In genomic region chr16:81620796-81621195, GRCh38 we compare ENCODE assay signal across 18 cellular contexts.
DNase-seq lines count a peak whose midpoint lies in the region; ATAC-seq and TF ChIP-seq lines count a peak whose summit lies in the region.
"Had no signal": no experiment of that assay in that cellular context is flagged by ENCODE, and none has a peak within 500 bp of the region (broad histone marks: within the 10 kb centered on the region; RNA-seq: fewer than 3 reads in every experiment).

No MANE protein-coding gene starts in this region.

- no peaks in the 10 kb centered on the region for H3K27me3 ChIP-seq in Caco-2 (replicated peaks; ENCODE audit: control insufficient read depth, insufficient read depth, low read length)
- no peaks in the 10 kb centered on the region for H3K27me3 ChIP-seq in breast epithelium
- no peaks in the 10 kb centered on the region for H3K27me3 ChIP-seq in mesenchymal stem cell (ENCODE audit: control insufficient read depth in 1 of 2, insufficient read depth in 1 of 2, low read length in 2 of 2)
- no peaks in the 10 kb centered on the region for H3K27me3 ChIP-seq in stomach
- H3K27me3 ChIP-seq in esophagus muscularis mucosa = no peaks in the 10 kb centered on the region
- H3K27me3 ChIP-seq: spleen, testis had no signal

- H3K27me3 Mint-ChIP-seq in Caco-2 (ENCODE audit: insufficient read depth, unreplicated experiment) = no peaks in the 10 kb centered on the region
- H3K27me3 Mint-ChIP-seq in activated CD4-positive, alpha-beta memory T cell treated with anti-CD3 and anti-CD28 coated beads, Interleukin-2, amount 10 ng/mL, durations not matched to agents 7 days and 5 days = no peaks in the 10 kb centered on the region

- no peak overlapping the region for H3K23ac ChIP-seq in mesenchymal stem cell (ENCODE audit: low read length in 2 of 2)

- H4K91ac ChIP-seq in mesenchymal stem cell (ENCODE audit: low read length) = no peak overlapping the region

- H3K9me3 ChIP-seq in Caco-2 = no peaks in the 10 kb centered on the region
- no peaks in the 10 kb centered on the region for H3K9me3 ChIP-seq in breast epithelium
- no peaks in the 10 kb centered on the region for H3K9me3 ChIP-seq in mesenchymal stem cell (ENCODE audit: control insufficient read depth, low read length)
- no peaks in the 10 kb centered on the region for H3K9me3 ChIP-seq in stomach
- no peaks in the 10 kb centered on the region for H3K9me3 ChIP-seq in esophagus muscularis mucosa
- H3K9me3 ChIP-seq: spleen, testis had no signal

- peak overlapping the region; percentile 7 for H3K27ac Mint-ChIP-seq in Caco-2 (ENCODE audit: unreplicated experiment)
- H3K27ac Mint-ChIP-seq in activated CD4-positive, alpha-beta memory T cell treated with anti-CD3 and anti-CD28 coated beads, Interleukin-2, amount 10 ng/mL, durations not matched to agents 7 days and 5 days = no peak overlapping the region

- H2BK120ac ChIP-seq in mesenchymal stem cell (ENCODE audit: low read depth, low read length) = no peak overlapping the region

- no peak overlapping the region for H2AK5ac ChIP-seq in mesenchymal stem cell (ENCODE audit: low read length, severe bottlenecking)

- H3K36me3 ChIP-seq in Caco-2 (ENCODE audit: control insufficient read depth, insufficient read depth, low read length) (peaks cover 6% of the 10 kb centered on the region), breast epithelium (no peaks in the 10 kb centered on the region), mesenchymal stem cell (ENCODE audit: control insufficient read depth in 1 of 2, insufficient read depth in 2 of 2, low read depth in 1 of 2, low read length in 2 of 2) (peaks cover 5 to 49% of the 10 kb centered on the region in 2 experiments), stomach (peaks cover 5 to 39% (median 29%) of the 10 kb centered on the region in 4 donors), esophagus muscularis mucosa (peaks cover 0 to 30% (median 13%) of the 10 kb centered on the region in 4 donors)

- no peak for ATAC-seq in GM19328 (IDR thresholded peaks at IDR 0.05; ENCODE audit: unreplicated experiment)

- H3K79me1 ChIP-seq in mesenchymal stem cell (replicated peaks; ENCODE audit: low read length, poor library complexity, severe bottlenecking) = peaks cover 30% of the 10 kb centered on the region

- H3K4ac ChIP-seq in mesenchymal stem cell (ENCODE audit: low read depth in 1 of 2, low read length in 2 of 2) = no peak overlapping the region

- POLR2A ChIA-PET in Caco-2 (lab: Charles Lee) = interaction anchor here (0.6 kb wide), 1 partner anchor 315 kb away, joined by 3 read pairs; no protein-coding TSS in a partner anchor
- POLR2A ChIA-PET in activated CD4-positive, alpha-beta memory T cell treated with anti-CD3 and anti-CD28 coated beads, Interleukin-2, amount 10 ng/mL, durations not matched to agents 7 days and 5 days (lab: Charles Lee) = interaction anchor here (1.7 kb wide), 1 partner anchor 10 kb away, joined by 4 read pairs; no protein-coding TSS in a partner anchor

- H3K18ac ChIP-seq in mesenchymal stem cell (ENCODE audit: low read depth in 1 of 2, low read length in 2 of 2) = no peak overlapping the region

- TF ChIP-seq CTCF in Caco-2 (IDR thresholded peaks at IDR 0.05; ENCODE audit: insufficient read depth in 1 of 2, low read depth in 1 of 2, low read length in 1 of 2, severe bottlenecking in 1 of 2, unreplicated experiment in 1 of 2) (no peak), breast epithelium (IDR thresholded peaks at IDR 0.05) (no peak), stomach (IDR thresholded peaks at IDR 0.05) (no peak), esophagus muscularis mucosa (IDR thresholded peaks at IDR 0.05) (no peak)

- no peak for TF ChIP-seq POLR2A in breast epithelium (IDR thresholded peaks at IDR 0.05)
- no peak for TF ChIP-seq POLR2A in stomach (IDR thresholded peaks at IDR 0.05)
- TF ChIP-seq POLR2A in esophagus muscularis mucosa (IDR thresholded peaks at IDR 0.05; ENCODE audit: low read depth) = no peak

- H3K4me3 Mint-ChIP-seq in Caco-2 (ENCODE audit: unreplicated experiment) = no peak overlapping the region
- no peak overlapping the region for H3K4me3 Mint-ChIP-seq in activated CD4-positive, alpha-beta memory T cell treated with anti-CD3 and anti-CD28 coated beads, Interleukin-2, amount 10 ng/mL, durations not matched to agents 7 days and 5 days

- intact Hi-C loops in Caco-2 (cut with micrococcal nuclease; ENCODE audit: unreplicated experiment) = no loop called here
- intact Hi-C loops in breast epithelium (cut with DNase I; ENCODE audit: low total_unique reads) = no loop called here
- intact Hi-C loops in stomach (cut with DNase I; ENCODE audit: low total_unique reads) = loop anchor here (10.0 kb wide), 2 partner anchors 74 to 216 kb away; no protein-coding TSS in a partner anchor
- intact Hi-C loops in esophagus muscularis mucosa (cut with DNase I) = loop anchor here (5.0 to 10.0 kb wide), 2 partner anchors 102 to 216 kb away; no protein-coding TSS in a partner anchor

- H3K9me3 Mint-ChIP-seq in Caco-2 (ENCODE audit: unreplicated experiment) = no peaks in the 10 kb centered on the region
- no peaks in the 10 kb centered on the region for H3K9me3 Mint-ChIP-seq in activated CD4-positive, alpha-beta memory T cell treated with anti-CD3 and anti-CD28 coated beads, Interleukin-2, amount 10 ng/mL, durations not matched to agents 7 days and 5 days

- BruUV-seq in Caco-2 (replicated peaks; lab: Mats Ljungman, UMichigan) = no TSS peak

- H3K4me2 ChIP-seq in mesenchymal stem cell (ENCODE audit: low read length, poor library complexity, severe bottlenecking) = no peak overlapping the region
- H3K4me2 ChIP-seq: KMS-11 had no signal

- peak overlapping the region; percentile 13 for H3K9ac ChIP-seq in mesenchymal stem cell (ENCODE audit: low read length)
- H3K9ac ChIP-seq: KMS-11 had no signal

- DNase-seq in Caco-2 (no peak), breast epithelium (ENCODE audit: low spot score in 2 of 2) (no peak), mesenchymal stem cell (no peak), stomach (no peak), esophagus muscularis mucosa (ENCODE audit: extremely low spot score) (no peak)
- DNase-seq in activated CD4-positive, alpha-beta memory T cell treated with anti-CD3 and anti-CD28 coated beads, Interleukin-2, amount 10 ng/mL, durations not matched to agents 7 days and 5 days = no peak
- DNase-seq: activated CD4-positive, alpha-beta T cell treated with anti-CD3 and anti-CD28 coated beads, Interleukin-2, amount 50 U/mL, for 1 hour; activated naive CD4-positive, alpha-beta T cell; anterior cingulate cortex; NCI-H1048; NCI-H1930; NCI-H510A; spleen; stimulated activated CD4-positive, alpha-beta T cell treated with anti-CD3 and anti-CD28 coated beads, Interleukin-4, amount 100 ng/mL, for 4 hours; SW 1271; testis had no signal

- no peak overlapping the region for H2BK5ac ChIP-seq in mesenchymal stem cell (ENCODE audit: low read depth, low read length, poor library complexity, severe bottlenecking)

- no peak overlapping the region for H3K14ac ChIP-seq in mesenchymal stem cell (ENCODE audit: low read length in 2 of 2)

- no peaks in the 10 kb centered on the region for H3K4me1 Mint-ChIP-seq in Caco-2 (ENCODE audit: low read depth, unreplicated experiment)
- peaks cover 39% of the 10 kb centered on the region for H3K4me1 Mint-ChIP-seq in activated CD4-positive, alpha-beta memory T cell treated with anti-CD3 and anti-CD28 coated beads, Interleukin-2, amount 10 ng/mL, durations not matched to agents 7 days and 5 days

- CTCF ChIA-PET in Caco-2 (lab: Charles Lee) = interaction anchor here (2.9 kb wide), 1 partner anchor 76 kb away, joined by 10 read pairs; no protein-coding TSS in a partner anchor
- CTCF ChIA-PET in activated CD4-positive, alpha-beta memory T cell treated with anti-CD3 and anti-CD28 coated beads, Interleukin-2, amount 10 ng/mL, durations not matched to agents 7 days and 5 days (lab: Charles Lee) = interaction anchor here (1.0 to 5.7 kb wide), 7 partner anchors 76 to 217 kb away, joined by 3 to 30 read pairs (median 17); no protein-coding TSS in a partner anchor

- peaks cover 13% of the 10 kb centered on the region for H3K36me3 Mint-ChIP-seq in Caco-2 (ENCODE audit: insufficient read depth, unreplicated experiment)
- peaks cover 16% of the 10 kb centered on the region for H3K36me3 Mint-ChIP-seq in activated CD4-positive, alpha-beta memory T cell treated with anti-CD3 and anti-CD28 coated beads, Interleukin-2, amount 10 ng/mL, durations not matched to agents 7 days and 5 days (ENCODE audit: low read depth)

- WGBS in mesenchymal stem cell = 93% methylated on average over 9 of the region's 9 CpGs
- WGBS in stomach, 5 donors = 86 to 89% (median 86%) methylated on average over 8 to 9 of the region's 9 CpGs
- WGBS in esophagus muscularis mucosa = 81% methylated on average over 5 of the region's 9 CpGs

- no peak overlapping the region for H4K8ac ChIP-seq in mesenchymal stem cell (ENCODE audit: low read length)

- H3K4me3 ChIP-seq in Caco-2 (ENCODE audit: low read depth, low read length) (no peak overlapping the region), breast epithelium (no peak overlapping the region), mesenchymal stem cell (ENCODE audit: insufficient read depth in 1 of 2, low read depth in 1 of 2, low read length in 2 of 2) (no peak overlapping the region), stomach (no peak overlapping the region), esophagus muscularis mucosa (no peak overlapping the region)
- H3K4me3 ChIP-seq: spleen, testis had no signal

- H3K27ac ChIP-seq in breast epithelium = peak overlapping the region; percentile 30 to 52
- no peak overlapping the region for H3K27ac ChIP-seq in mesenchymal stem cell (ENCODE audit: low read length, poor library complexity, severe bottlenecking)
- H3K27ac ChIP-seq in stomach = peak overlapping the region in 4 of 5 donors; percentile 15 to 61 (median 28)
- no peak overlapping the region for H3K27ac ChIP-seq in esophagus muscularis mucosa (replicated peaks in 1 of 4)
- H3K27ac ChIP-seq: KMS-11, spleen, testis had no signal

- H2BK15ac ChIP-seq in mesenchymal stem cell (ENCODE audit: low read depth, poor library complexity, severe bottlenecking) = no peak overlapping the region

- H3K4me1 ChIP-seq in Caco-2 = no peaks in the 10 kb centered on the region
- H3K4me1 ChIP-seq in breast epithelium = peaks cover 6 to 8% of the 10 kb centered on the region in 2 donors
- H3K4me1 ChIP-seq in mesenchymal stem cell (ENCODE audit: control insufficient read depth, insufficient read depth, low read depth, low read length) = peaks cover 25% of the 10 kb centered on the region
- peaks cover 30 to 67% (median 50%) of the 10 kb centered on the region in 4 donors for H3K4me1 ChIP-seq in stomach
- peaks cover 19 to 47% (median 34%) of the 10 kb centered on the region in 4 donors for H3K4me1 ChIP-seq in esophagus muscularis mucosa
- H3K4me1 ChIP-seq: testis had no signal

- TF ChIP-seq EP300 in stomach (IDR thresholded peaks at IDR 0.05) (no peak), esophagus muscularis mucosa (IDR thresholded peaks at IDR 0.05) (no peak)

- no peak overlapping the region for H2BK12ac ChIP-seq in mesenchymal stem cell (ENCODE audit: low read length in 2 of 2)

- H2AFZ ChIP-seq in mesenchymal stem cell (ENCODE audit: low read depth, low read length) = no peak overlapping the region

Comparison
In these comparisons a context has a peak if more than half of its experiments do, and no peak if none do; other contexts are left out.
1. H3K27ac ChIP-seq: peak in breast epithelium (2 of 2) and stomach (4 of 5); none in mesenchymal stem cell (single experiment) and esophagus muscularis mucosa (0 of 4).
2. intact Hi-C loops: an anchor here in stomach (10.0 kb wide) and esophagus muscularis mucosa (5.0 to 10.0 kb wide); none called in Caco-2 and breast epithelium.